ENCODE assay signal across 23 cellular contexts in the genomic region with DNA sequence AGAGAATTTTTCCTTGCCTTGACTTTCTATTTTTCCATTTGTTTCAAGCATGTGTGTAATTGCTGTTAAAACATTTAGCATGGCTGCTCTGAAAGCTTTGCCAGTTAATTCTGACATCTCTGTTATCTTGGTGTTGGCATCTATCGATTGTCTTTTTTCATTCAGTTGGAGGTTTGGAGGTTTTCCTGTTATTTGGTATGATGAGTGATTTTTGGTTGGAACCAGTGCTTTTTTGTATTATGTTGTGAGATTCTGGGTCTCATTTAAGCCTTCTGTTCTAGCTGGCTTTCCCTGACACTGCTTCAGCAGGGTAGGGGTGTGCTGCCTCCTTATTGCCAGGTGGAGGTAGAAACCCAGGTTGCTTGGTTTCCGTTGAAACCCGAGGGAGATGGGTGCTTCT.
"Had no signal": no experiment of that assay in that cellular context is flagged by ENCODE, and none has a peak within 500 bp of the region (broad histone marks: within the 10 kb centered on the region; RNA-seq: fewer than 3 reads in every experiment).

No MANE protein-coding gene starts in this region.

- H3K4me3 Mint-ChIP-seq: effector memory CD8-positive, alpha-beta T cell; natural killer cell; stimulated activated memory B cell treated with anti-CD40 and anti-IgM and Interleukin-4, amounts not matched to agents 10 μg/mL and 1 μg/mL and 100 μg/mL, for 72 hours had no signal

- H3K9me3 Mint-ChIP-seq: effector memory CD8-positive, alpha-beta T cell; natural killer cell; stimulated activated memory B cell treated with anti-CD40 and anti-IgM and Interleukin-4, amounts not matched to agents 10 μg/mL and 1 μg/mL and 100 μg/mL, for 72 hours had no signal

- H3K4me1 Mint-ChIP-seq: stimulated activated memory B cell treated with anti-CD40 and anti-IgM and Interleukin-4, amounts not matched to agents 10 μg/mL and 1 μg/mL and 100 μg/mL, for 72 hours had no signal

- H3K27ac Mint-ChIP-seq: effector memory CD8-positive, alpha-beta T cell had no signal

- ATAC-seq: effector memory CD8-positive, alpha-beta T cell; left ventricle myocardium superior; lower lobe of right lung; natural killer cell; psoas muscle; right cardiac atrium; stimulated activated memory B cell treated with anti-CD40 and anti-IgM and Interleukin-4, amounts not matched to agents 10 μg/mL and 1 μg/mL and 100 μg/mL, for 72 hours; stimulated activated naive CD8-positive, alpha-beta T cell treated with anti-CD3 and anti-CD28 coated beads, Interleukin-15, Interleukin-2, amounts not matched to agents 100 U/mL and 50 U/mL, for 24 hours had no signal

- H3K36me3 Mint-ChIP-seq: natural killer cell had no signal

- H3K27me3 Mint-ChIP-seq: effector memory CD8-positive, alpha-beta T cell; stimulated activated memory B cell treated with anti-CD40 and anti-IgM and Interleukin-4, amounts not matched to agents 10 μg/mL and 1 μg/mL and 100 μg/mL, for 72 hours had no signal

- DNase-seq: cortex of kidney; effector memory CD8-positive, alpha-beta T cell; erythroblast; esophagus squamous epithelium; foreskin melanocyte; head of caudate nucleus; left ventricle myocardium superior; lower lobe of right lung; natural killer cell; occipital lobe; ovary; posterior cingulate gyrus; psoas muscle; right cardiac atrium; sigmoid colon; stimulated activated CD4-positive, alpha-beta T cell treated with anti-CD3 and anti-CD28 coated beads, Interleukin-2, amount 100 ng/mL, for 24 hours; stimulated activated CD4-positive, alpha-beta T cell treated with anti-CD3 and anti-CD28 coated beads, Interleukin-4, amount 100 ng/mL, for 24 hours; stimulated activated naive CD8-positive, alpha-beta T cell treated with anti-CD3 and anti-CD28 coated beads, Interleukin-15, Interleukin-2, amounts not matched to agents 100 U/mL and 50 U/mL, for 24 hours; substantia nigra; testis; tibial artery; upper lobe of left lung had no signal
